Comparison of ENCODE assay signal across 2 cellular contexts in the genomic region with DNA sequence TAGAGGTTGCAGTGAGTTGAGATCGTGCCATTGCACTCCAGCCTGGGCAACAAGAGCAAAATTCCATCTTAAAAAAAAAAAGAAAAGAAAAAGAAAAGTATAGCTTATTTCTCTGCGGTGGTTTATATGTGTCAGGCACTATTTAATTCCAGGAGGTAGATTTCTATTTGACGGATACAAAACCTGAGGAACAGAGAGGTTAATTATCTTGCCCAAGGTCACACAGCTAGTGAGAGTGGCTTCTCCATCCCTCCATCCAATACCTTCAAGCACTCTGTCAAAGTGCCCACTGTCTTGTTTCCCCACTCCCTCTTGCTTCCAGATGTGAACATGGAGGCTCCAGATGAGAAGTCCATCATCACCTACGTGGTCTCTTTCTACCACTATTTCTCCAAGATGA.
TF ChIP-seq lines count a peak whose summit lies in the region.

No MANE protein-coding gene starts in this region.

TF ChIP-seq in A549, 52 proteins besides CTCF, POLR2A, EP300 and RAD21:
- TF ChIP-seq ZFP36 (IDR thresholded peaks at IDR 0.05; ENCODE audit: borderline replicate concordance, partially characterized antibody) (peak; percentile 56), CEBPB (IDR thresholded peaks at IDR 0.05) (no peak), HEYL (CRISPR knock-in tag; IDR thresholded peaks at IDR 0.05) (no peak)

TF ChIP-seq in K562, 482 proteins besides CTCF, POLR2A, EP300 and RAD21:
- TF ChIP-seq HOXB6 (CRISPR knock-in tag; IDR thresholded peaks at IDR 0.05; ENCODE audit: borderline replicate concordance) (no peak), RBM25 (IDR thresholded peaks at IDR 0.05; ENCODE audit: low read depth, low read length, severe bottlenecking) (peak; percentile 95), KDM5B (IDR thresholded peaks at IDR 0.05; ENCODE audit: insufficient replicate concordance, low read depth, low read length) (no peak), MYNN (IDR thresholded peaks at IDR 0.05) (no peak), MYNN (CRISPR knock-in tag; IDR thresholded peaks at IDR 0.05) (no peak), HDAC3 (IDR thresholded peaks at IDR 0.05; ENCODE audit: borderline replicate concordance, partially characterized antibody) (no peak), ASH1L (IDR thresholded peaks at IDR 0.05; ENCODE audit: borderline replicate concordance, low read depth, partially characterized antibody) (no peak), BCOR (IDR thresholded peaks at IDR 0.05) (peak; percentile 84), ZFP36 (IDR thresholded peaks at IDR 0.05; ENCODE audit: low read depth, low read length, partially characterized antibody) (peak; percentile 71), ZSCAN32 (CRISPR knock-in tag; IDR thresholded peaks at IDR 0.05) (no peak)
